In genomic region chr1:35278886-35279554, GRCh38 we compare ENCODE assay signal across 1 cellular context.
TF ChIP-seq lines count a peak whose summit lies in the region.

No MANE protein-coding gene starts in this region.

TF ChIP-seq in K562, 482 proteins besides CTCF, POLR2A, EP300 and RAD21 (continued from another document and continues in another):
- TF ChIP-seq, protein P1, sequence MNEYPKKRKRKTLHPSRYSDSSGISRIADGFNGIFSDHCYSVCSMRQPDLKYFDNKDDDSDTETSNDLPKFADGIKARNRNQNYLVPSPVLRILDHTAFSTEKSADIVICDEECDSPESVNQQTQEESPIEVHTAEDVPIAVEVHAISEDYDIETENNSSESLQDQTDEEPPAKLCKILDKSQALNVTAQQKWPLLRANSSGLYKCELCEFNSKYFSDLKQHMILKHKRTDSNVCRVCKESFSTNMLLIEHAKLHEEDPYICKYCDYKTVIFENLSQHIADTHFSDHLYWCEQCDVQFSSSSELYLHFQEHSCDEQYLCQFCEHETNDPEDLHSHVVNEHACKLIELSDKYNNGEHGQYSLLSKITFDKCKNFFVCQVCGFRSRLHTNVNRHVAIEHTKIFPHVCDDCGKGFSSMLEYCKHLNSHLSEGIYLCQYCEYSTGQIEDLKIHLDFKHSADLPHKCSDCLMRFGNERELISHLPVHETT (CRISPR knock-in tag; conservative IDR thresholded peaks at IDR 0.05 in 1 of 2, IDR thresholded peaks at IDR 0.05 in 1 of 2), result no peak
- no peak for TF ChIP-seq FOXK1 (CRISPR knock-in tag; IDR thresholded peaks at IDR 0.05; ENCODE audit: borderline replicate concordance)
- TF ChIP-seq SNRNP70 (optimal IDR thresholded peaks at IDR 0.05; ENCODE audit: low read depth, low read length), result no peak
- peak; percentile 86 for TF ChIP-seq HDAC3 (IDR thresholded peaks at IDR 0.05; ENCODE audit: borderline replicate concordance, partially characterized antibody)
- TF ChIP-seq, protein P2, sequence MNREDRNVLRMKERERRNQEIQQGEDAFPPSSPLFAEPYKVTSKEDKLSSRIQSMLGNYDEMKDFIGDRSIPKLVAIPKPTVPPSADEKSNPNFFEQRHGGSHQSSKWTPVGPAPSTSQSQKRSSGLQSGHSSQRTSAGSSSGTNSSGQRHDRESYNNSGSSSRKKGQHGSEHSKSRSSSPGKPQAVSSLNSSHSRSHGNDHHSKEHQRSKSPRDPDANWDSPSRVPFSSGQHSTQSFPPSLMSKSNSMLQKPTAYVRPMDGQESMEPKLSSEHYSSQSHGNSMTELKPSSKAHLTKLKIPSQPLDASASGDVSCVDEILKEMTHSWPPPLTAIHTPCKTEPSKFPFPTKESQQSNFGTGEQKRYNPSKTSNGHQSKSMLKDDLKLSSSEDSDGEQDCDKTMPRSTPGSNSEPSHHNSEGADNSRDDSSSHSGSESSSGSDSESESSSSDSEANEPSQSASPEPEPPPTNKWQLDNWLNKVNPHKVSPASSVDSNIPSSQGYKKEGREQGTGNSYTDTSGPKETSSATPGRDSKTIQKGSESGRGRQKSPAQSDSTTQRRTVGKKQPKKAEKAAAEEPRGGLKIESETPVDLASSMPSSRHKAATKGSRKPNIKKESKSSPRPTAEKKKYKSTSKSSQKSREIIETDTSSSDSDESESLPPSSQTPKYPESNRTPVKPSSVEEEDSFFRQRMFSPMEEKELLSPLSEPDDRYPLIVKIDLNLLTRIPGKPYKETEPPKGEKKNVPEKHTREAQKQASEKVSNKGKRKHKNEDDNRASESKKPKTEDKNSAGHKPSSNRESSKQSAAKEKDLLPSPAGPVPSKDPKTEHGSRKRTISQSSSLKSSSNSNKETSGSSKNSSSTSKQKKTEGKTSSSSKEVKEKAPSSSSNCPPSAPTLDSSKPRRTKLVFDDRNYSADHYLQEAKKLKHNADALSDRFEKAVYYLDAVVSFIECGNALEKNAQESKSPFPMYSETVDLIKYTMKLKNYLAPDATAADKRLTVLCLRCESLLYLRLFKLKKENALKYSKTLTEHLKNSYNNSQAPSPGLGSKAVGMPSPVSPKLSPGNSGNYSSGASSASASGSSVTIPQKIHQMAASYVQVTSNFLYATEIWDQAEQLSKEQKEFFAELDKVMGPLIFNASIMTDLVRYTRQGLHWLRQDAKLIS (CRISPR knock-in tag; IDR thresholded peaks at IDR 0.05), result no peak
- TF ChIP-seq, protein P3, sequence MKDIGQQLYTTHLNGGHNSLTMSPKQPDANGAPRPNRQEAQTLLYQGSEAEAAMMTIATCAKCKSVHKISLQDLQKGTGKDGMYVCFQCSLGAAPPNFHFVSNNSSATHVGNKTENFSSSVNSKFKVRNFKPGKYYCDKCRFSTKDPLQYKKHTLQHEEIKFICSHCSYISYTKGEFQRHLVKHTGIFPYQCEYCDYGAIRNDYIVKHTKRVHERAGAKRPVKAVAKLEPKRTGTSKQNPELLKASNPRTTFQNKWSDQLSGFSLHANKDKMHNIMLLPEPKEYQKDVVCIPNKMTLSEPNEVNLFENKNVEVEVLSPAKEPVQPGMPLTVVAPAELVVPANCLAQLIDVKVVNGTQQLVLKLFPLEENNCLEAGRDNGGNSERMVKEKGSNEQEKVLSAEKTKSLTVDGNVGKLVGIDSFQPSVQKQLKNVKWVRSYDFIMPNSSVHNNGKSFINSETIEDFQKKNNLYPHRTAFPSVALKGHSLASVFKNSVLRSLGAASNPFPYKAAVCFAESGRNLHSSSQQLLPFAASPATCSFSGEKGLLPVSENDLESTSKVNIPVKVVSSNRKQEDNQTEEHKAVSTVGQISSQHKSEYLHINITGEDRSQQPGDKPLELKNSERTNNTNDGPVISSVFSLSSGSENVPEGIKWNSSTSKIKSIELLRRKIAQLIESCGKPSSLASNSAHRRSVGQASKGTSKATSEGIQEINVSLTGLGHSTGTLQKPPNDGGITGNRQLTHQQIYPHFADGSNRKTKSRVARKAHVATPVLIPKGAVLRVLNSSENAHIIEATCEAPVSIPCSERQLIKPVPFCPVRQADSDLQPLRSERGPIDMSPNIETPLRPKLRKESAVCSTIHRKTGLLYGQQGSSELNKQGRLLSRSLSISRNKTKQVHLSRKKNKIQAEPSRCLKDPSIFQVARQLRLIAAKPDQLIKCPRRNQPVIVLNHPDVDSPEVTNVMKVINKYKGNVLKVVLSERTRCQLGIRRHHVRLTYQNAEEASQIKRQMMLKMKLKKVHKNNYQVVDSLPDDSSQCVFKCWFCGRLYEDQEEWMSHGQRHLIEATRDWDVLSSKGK (CRISPR knock-in tag; IDR thresholded peaks at IDR 0.05), result no peak
- no peak; the same call in 1 of the 2 replicates for TF ChIP-seq ZNF41 (CRISPR knock-in tag; conservative IDR thresholded peaks at IDR 0.05)
- TF ChIP-seq RBM39 (optimal IDR thresholded peaks at IDR 0.05; ENCODE audit: low read depth, low read length), result no peak
- no peak for TF ChIP-seq ETS1 (conservative IDR thresholded peaks at IDR 0.05; ENCODE audit: control insufficient read depth, low read depth, low read length)
- no peak for TF ChIP-seq GTF2F1 (IDR thresholded peaks at IDR 0.05; ENCODE audit: low read depth, low read length)
- TF ChIP-seq ZNF696 (CRISPR knock-in tag; conservative IDR thresholded peaks at IDR 0.05), result peak; percentile 25; the same call in 1 of the 2 replicates
- TF ChIP-seq RNF2 (IDR thresholded peaks at IDR 0.05), result peak; percentile 90; the same call in 1 of the 2 replicates
- no peak for TF ChIP-seq CEBPZ (IDR thresholded peaks at IDR 0.05; ENCODE audit: borderline replicate concordance, low read depth, low read length)
- no peak; the same call in 1 of the 2 replicates for TF ChIP-seq ELF2 (CRISPR knock-in tag; IDR thresholded peaks at IDR 0.05)
- TF ChIP-seq SMC3 (conservative IDR thresholded peaks at IDR 0.05; ENCODE audit: insufficient read depth, low read depth, low read length), result no peak
- peak; percentile 100 for TF ChIP-seq MYC (IDR thresholded peaks at IDR 0.05; ENCODE audit: low read depth, low read length)
- peak; percentile 76; the same call in 1 of the 2 replicates for TF ChIP-seq MYC (CRISPR knock-in tag; IDR thresholded peaks at IDR 0.05; ENCODE audit: borderline replicate concordance, low read depth)
- TF ChIP-seq ZNF695 (CRISPR knock-in tag; IDR thresholded peaks at IDR 0.05), result no peak
- TF ChIP-seq ARNT (IDR thresholded peaks at IDR 0.05), result peak; percentile 69 to 88; a peak in 3 of 4 replicates
- TF ChIP-seq MBD2 (IDR thresholded peaks at IDR 0.05; ENCODE audit: borderline replicate concordance, low read depth), result peak; percentile 77
- TF ChIP-seq, protein P4, sequence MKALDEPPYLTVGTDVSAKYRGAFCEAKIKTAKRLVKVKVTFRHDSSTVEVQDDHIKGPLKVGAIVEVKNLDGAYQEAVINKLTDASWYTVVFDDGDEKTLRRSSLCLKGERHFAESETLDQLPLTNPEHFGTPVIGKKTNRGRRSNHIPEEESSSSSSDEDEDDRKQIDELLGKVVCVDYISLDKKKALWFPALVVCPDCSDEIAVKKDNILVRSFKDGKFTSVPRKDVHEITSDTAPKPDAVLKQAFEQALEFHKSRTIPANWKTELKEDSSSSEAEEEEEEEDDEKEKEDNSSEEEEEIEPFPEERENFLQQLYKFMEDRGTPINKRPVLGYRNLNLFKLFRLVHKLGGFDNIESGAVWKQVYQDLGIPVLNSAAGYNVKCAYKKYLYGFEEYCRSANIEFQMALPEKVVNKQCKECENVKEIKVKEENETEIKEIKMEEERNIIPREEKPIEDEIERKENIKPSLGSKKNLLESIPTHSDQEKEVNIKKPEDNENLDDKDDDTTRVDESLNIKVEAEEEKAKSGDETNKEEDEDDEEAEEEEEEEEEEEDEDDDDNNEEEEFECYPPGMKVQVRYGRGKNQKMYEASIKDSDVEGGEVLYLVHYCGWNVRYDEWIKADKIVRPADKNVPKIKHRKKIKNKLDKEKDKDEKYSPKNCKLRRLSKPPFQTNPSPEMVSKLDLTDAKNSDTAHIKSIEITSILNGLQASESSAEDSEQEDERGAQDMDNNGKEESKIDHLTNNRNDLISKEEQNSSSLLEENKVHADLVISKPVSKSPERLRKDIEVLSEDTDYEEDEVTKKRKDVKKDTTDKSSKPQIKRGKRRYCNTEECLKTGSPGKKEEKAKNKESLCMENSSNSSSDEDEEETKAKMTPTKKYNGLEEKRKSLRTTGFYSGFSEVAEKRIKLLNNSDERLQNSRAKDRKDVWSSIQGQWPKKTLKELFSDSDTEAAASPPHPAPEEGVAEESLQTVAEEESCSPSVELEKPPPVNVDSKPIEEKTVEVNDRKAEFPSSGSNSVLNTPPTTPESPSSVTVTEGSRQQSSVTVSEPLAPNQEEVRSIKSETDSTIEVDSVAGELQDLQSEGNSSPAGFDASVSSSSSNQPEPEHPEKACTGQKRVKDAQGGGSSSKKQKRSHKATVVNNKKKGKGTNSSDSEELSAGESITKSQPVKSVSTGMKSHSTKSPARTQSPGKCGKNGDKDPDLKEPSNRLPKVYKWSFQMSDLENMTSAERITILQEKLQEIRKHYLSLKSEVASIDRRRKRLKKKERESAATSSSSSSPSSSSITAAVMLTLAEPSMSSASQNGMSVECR (CRISPR knock-in tag; IDR thresholded peaks at IDR 0.05), result no peak
- TF ChIP-seq ZNF436 (CRISPR knock-in tag; IDR thresholded peaks at IDR 0.05), result no peak
- no peak for TF ChIP-seq SIN3B (IDR thresholded peaks at IDR 0.05; ENCODE audit: low read depth)
- TF ChIP-seq FOXP1 (CRISPR knock-in tag; IDR thresholded peaks at IDR 0.05), result no peak
- TF ChIP-seq ZNF699 (CRISPR knock-in tag; IDR thresholded peaks at IDR 0.05; ENCODE audit: insufficient replicate concordance), result no peak
- no peak for TF ChIP-seq RBM17 (IDR thresholded peaks at IDR 0.05; ENCODE audit: borderline replicate concordance, low read depth, low read length)
- TF ChIP-seq HIVEP1 (CRISPR knock-in tag; IDR thresholded peaks at IDR 0.05), result no peak
- no peak for TF ChIP-seq HNRNPUL1 (IDR thresholded peaks at IDR 0.05; ENCODE audit: low read length)
- TF ChIP-seq ZNF133 (CRISPR knock-in tag; IDR thresholded peaks at IDR 0.05), result no peak
- no peak for TF ChIP-seq PCBP1 (IDR thresholded peaks at IDR 0.05; ENCODE audit: low read depth, low read length, poor library complexity, severe bottlenecking)
- TF ChIP-seq ZZZ3 (IDR thresholded peaks at IDR 0.05), result no peak
- peak; percentile 86 for TF ChIP-seq ZNF766 (CRISPR knock-in tag; conservative IDR thresholded peaks at IDR 0.05)
- TF ChIP-seq, protein P5, sequence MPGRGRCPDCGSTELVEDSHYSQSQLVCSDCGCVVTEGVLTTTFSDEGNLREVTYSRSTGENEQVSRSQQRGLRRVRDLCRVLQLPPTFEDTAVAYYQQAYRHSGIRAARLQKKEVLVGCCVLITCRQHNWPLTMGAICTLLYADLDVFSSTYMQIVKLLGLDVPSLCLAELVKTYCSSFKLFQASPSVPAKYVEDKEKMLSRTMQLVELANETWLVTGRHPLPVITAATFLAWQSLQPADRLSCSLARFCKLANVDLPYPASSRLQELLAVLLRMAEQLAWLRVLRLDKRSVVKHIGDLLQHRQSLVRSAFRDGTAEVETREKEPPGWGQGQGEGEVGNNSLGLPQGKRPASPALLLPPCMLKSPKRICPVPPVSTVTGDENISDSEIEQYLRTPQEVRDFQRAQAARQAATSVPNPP (IDR thresholded peaks at IDR 0.05; ENCODE audit: borderline replicate concordance, insufficient read depth, insufficient read length), result no peak
- TF ChIP-seq THRAP3 (IDR thresholded peaks at IDR 0.05; ENCODE audit: borderline replicate concordance), result no peak
- peak; percentile 84; the same call in 1 of the 2 replicates for TF ChIP-seq DMBX1 (CRISPR knock-in tag; IDR thresholded peaks at IDR 0.05; ENCODE audit: borderline replicate concordance)
- TF ChIP-seq ZNF586 (CRISPR knock-in tag; conservative IDR thresholded peaks at IDR 0.05), result no peak
- no peak for TF ChIP-seq MYBL2 (IDR thresholded peaks at IDR 0.05; ENCODE audit: low read depth)
- no peak for TF ChIP-seq MYBL2 (CRISPR knock-in tag; IDR thresholded peaks at IDR 0.05; ENCODE audit: borderline replicate concordance)
- no peak for TF ChIP-seq SRF (CRISPR knock-in tag; IDR thresholded peaks at IDR 0.05)
- TF ChIP-seq, protein P6, sequence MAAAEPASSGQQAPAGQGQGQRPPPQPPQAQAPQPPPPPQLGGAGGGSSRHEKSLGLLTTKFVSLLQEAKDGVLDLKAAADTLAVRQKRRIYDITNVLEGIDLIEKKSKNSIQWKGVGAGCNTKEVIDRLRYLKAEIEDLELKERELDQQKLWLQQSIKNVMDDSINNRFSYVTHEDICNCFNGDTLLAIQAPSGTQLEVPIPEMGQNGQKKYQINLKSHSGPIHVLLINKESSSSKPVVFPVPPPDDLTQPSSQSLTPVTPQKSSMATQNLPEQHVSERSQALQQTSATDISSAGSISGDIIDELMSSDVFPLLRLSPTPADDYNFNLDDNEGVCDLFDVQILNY (CRISPR knock-in tag; IDR thresholded peaks at IDR 0.05), result no peak
